19 cellular contexts compared by ENCODE assay signal in genomic region chr10:86337121-86337601, GRCh38. TPM values are rescaled to one million over a fixed set of nuclear protein-coding genes. Genes with fewer than 3 reads are reported as not detected.
DNase-seq lines count a peak whose midpoint lies in the region; ATAC-seq, FAIRE-seq and TF ChIP-seq lines count a peak whose summit lies in the region.
"Had no signal": no experiment of that assay in that cellular context is flagged by ENCODE, and none has a peak within 500 bp of the region (broad histone marks: within the 10 kb centered on the region; RNA-seq: fewer than 3 reads in every experiment).

No MANE protein-coding gene starts in this region.

- H3K36me3 ChIP-seq in RWPE2 (ENCODE audit: low read depth) = no peaks in the 10 kb centered on the region
- no peaks in the 10 kb centered on the region for H3K36me3 ChIP-seq in esophagus muscularis mucosa
- H3K36me3 ChIP-seq: colonic mucosa, left ventricle myocardium inferior had no signal

- 90% methylated on average over 9 of the region's 13 CpGs for WGBS in esophagus muscularis mucosa

- H3K4me3 ChIP-seq in RWPE2 (ENCODE audit: severe bottlenecking) = no peak overlapping the region
- H3K4me3 ChIP-seq in esophagus muscularis mucosa = no peak overlapping the region
- H3K4me3 ChIP-seq: colonic mucosa, left ventricle myocardium inferior had no signal

- in situ Hi-C loops in GM13976 (cut with MboI; ENCODE audit: low sequenced_read_pairs, unreplicated experiment) = no loop called here

- H3K27me3 Mint-ChIP-seq in T-helper 2 cell treated with Interferon-gamma antibody and Interleukin-4, amounts not matched to agents 5 μg/mL and 100 μg/mL, for 36 hours (ENCODE audit: low read depth) = no peaks in the 10 kb centered on the region

- no peak overlapping the region for H3K27ac Mint-ChIP-seq in T-helper 2 cell treated with Interferon-gamma antibody and Interleukin-4, amounts not matched to agents 5 μg/mL and 100 μg/mL, for 36 hours
- H3K27ac Mint-ChIP-seq: activated T-helper 17 cell treated with anti-CD3 and anti-CD28 coated beads, Interleukin-2, amount 50 U/mL, for 72 hours; naive thymus-derived CD4-positive, alpha-beta T cell had no signal

- no peak for TF ChIP-seq CTCF in GM13976 (IDR thresholded peaks at IDR 0.05; ENCODE audit: borderline replicate concordance, control extremely low read depth, extremely low read depth, insufficient read depth, missing control alignments)
- TF ChIP-seq CTCF in RWPE2 (IDR thresholded peaks at IDR 0.05; ENCODE audit: poor library complexity, severe bottlenecking) = no peak
- no peak for TF ChIP-seq CTCF in esophagus muscularis mucosa (IDR thresholded peaks at IDR 0.05)

- no peaks in the 10 kb centered on the region for H3K9me3 ChIP-seq in RWPE2 (ENCODE audit: severe bottlenecking)
- no peaks in the 10 kb centered on the region for H3K9me3 ChIP-seq in esophagus muscularis mucosa
- H3K9me3 ChIP-seq: colonic mucosa, left ventricle myocardium inferior had no signal

- no peak for TF ChIP-seq EP300 in esophagus muscularis mucosa (IDR thresholded peaks at IDR 0.05)

- no peaks in the 10 kb centered on the region for H3K4me1 Mint-ChIP-seq in T-helper 2 cell treated with Interferon-gamma antibody and Interleukin-4, amounts not matched to agents 5 μg/mL and 100 μg/mL, for 36 hours (ENCODE audit: low read depth)
- H3K4me1 Mint-ChIP-seq: activated T-helper 17 cell treated with anti-CD3 and anti-CD28 coated beads, Interleukin-2, amount 50 U/mL, for 72 hours had no signal

- H3K27me3 ChIP-seq in RWPE2 (ENCODE audit: insufficient read depth, poor library complexity, severe bottlenecking) (no peaks in the 10 kb centered on the region), esophagus muscularis mucosa (peaks cover 0 to 23% (median 0%) of the 10 kb centered on the region in 4 donors)
- H3K27me3 ChIP-seq: colonic mucosa had no signal

- FAIRE-seq in RCC 7860 (lab: Jason Lieb, UNC) = no peak

- intact Hi-C loops in esophagus muscularis mucosa (cut with DNase I) = no loop called here

- TF ChIP-seq POLR2A in esophagus muscularis mucosa (IDR thresholded peaks at IDR 0.05; ENCODE audit: low read depth) = no peak

- no peaks in the 10 kb centered on the region for H3K36me3 Mint-ChIP-seq in T-helper 2 cell treated with Interferon-gamma antibody and Interleukin-4, amounts not matched to agents 5 μg/mL and 100 μg/mL, for 36 hours (ENCODE audit: low read depth)

- no peak overlapping the region for H3K4me3 Mint-ChIP-seq in T-helper 2 cell treated with Interferon-gamma antibody and Interleukin-4, amounts not matched to agents 5 μg/mL and 100 μg/mL, for 36 hours
- H3K4me3 Mint-ChIP-seq: activated T-helper 17 cell treated with anti-CD3 and anti-CD28 coated beads, Interleukin-2, amount 50 U/mL, for 72 hours; naive thymus-derived CD4-positive, alpha-beta T cell had no signal

- H3K27ac ChIP-seq in RWPE2 (ENCODE audit: poor library complexity, severe bottlenecking) (no peak overlapping the region), esophagus muscularis mucosa (replicated peaks in 1 of 4) (no peak overlapping the region)
- H3K27ac ChIP-seq: colonic mucosa, left ventricle myocardium inferior had no signal

- peak; percentile 83 for ATAC-seq in GM19351 (IDR thresholded peaks at IDR 0.05; ENCODE audit: unreplicated experiment)
- peak; percentile 58 for ATAC-seq in HG02840 (IDR thresholded peaks at IDR 0.05; ENCODE audit: low FRiP score, unreplicated experiment)
- no peak for ATAC-seq in RWPE2 (ENCODE audit: low read depth)
- ATAC-seq: esophagus mucosa; naive thymus-derived CD4-positive, alpha-beta T cell had no signal

- no peaks in the 10 kb centered on the region for H3K9me3 Mint-ChIP-seq in T-helper 2 cell treated with Interferon-gamma antibody and Interleukin-4, amounts not matched to agents 5 μg/mL and 100 μg/mL, for 36 hours
- H3K9me3 Mint-ChIP-seq: activated T-helper 17 cell treated with anti-CD3 and anti-CD28 coated beads, Interleukin-2, amount 50 U/mL, for 72 hours; naive thymus-derived CD4-positive, alpha-beta T cell had no signal

- no peaks in the 10 kb centered on the region for H3K4me1 ChIP-seq in RWPE2 (ENCODE audit: insufficient read depth, poor library complexity, severe bottlenecking)
- no peaks in the 10 kb centered on the region for H3K4me1 ChIP-seq in esophagus muscularis mucosa
- H3K4me1 ChIP-seq: colonic mucosa, left ventricle myocardium inferior had no signal

- DNase-seq in GM13976 (ENCODE audit: low spot score) (peak; percentile 78), RWPE2 (ENCODE audit: low spot score) (peak; percentile 41), RCC 7860 (ENCODE audit: low spot score) (no peak), esophagus muscularis mucosa (ENCODE audit: extremely low spot score) (no peak), amniotic stem cell (lab: John Stamatoyannopoulos, UW) (no peak)
- no peak for DNase-seq in T-helper 2 cell treated with Interferon-gamma antibody and Interleukin-4, amounts not matched to agents 5 μg/mL and 100 μg/mL, for 36 hours (ENCODE audit: low spot score)
- DNase-seq: activated CD4-positive, alpha-beta T cell treated with anti-CD3 and anti-CD28 coated beads, Interleukin-2, amount 50 U/mL, for 48 hours; colonic mucosa; left ventricle myocardium inferior; naive thymus-derived CD4-positive, alpha-beta T cell; SHP77; stimulated activated CD4-positive, alpha-beta T cell treated with anti-CD3 and anti-CD28 coated beads, Interleukin-4, amount 100 ng/mL, for 24 hours; T1000; trophoblast cell had no signal

RNA-seq across cellular contexts. Expression of gene GRID1, which starts 29.4 kb away (rescaled TPM):
- total RNA-seq in esophagus muscularis mucosa = 1 to 10 TPM in 2 of 4 donors, under 1 TPM in 2; under 0.01 to 1.3 (median 1.1) TPM
- total RNA-seq: activated T-helper 17 cell treated with anti-CD3 and anti-CD28 coated beads, Interleukin-2, amount 50 U/mL, for 72 hours; M059J; naive thymus-derived CD4-positive, alpha-beta T cell had no signal

Comparison
In these comparisons a context has a peak if more than half of its experiments do, and no peak if none do; other contexts are left out.
1. DNase-seq: peak in GM13976 (single experiment) and RWPE2 (single experiment); none in T-helper 2 cell treated with Interferon-gamma antibody and Interleukin-4, amounts not matched to agents 5 μg/mL and 100 μg/mL, for 36 hours (single experiment), RCC 7860 (single experiment), esophagus muscularis mucosa (single experiment) and amniotic stem cell (single experiment).